Comparison of ENCODE assay signal across 17 cellular contexts in the genomic region with DNA sequence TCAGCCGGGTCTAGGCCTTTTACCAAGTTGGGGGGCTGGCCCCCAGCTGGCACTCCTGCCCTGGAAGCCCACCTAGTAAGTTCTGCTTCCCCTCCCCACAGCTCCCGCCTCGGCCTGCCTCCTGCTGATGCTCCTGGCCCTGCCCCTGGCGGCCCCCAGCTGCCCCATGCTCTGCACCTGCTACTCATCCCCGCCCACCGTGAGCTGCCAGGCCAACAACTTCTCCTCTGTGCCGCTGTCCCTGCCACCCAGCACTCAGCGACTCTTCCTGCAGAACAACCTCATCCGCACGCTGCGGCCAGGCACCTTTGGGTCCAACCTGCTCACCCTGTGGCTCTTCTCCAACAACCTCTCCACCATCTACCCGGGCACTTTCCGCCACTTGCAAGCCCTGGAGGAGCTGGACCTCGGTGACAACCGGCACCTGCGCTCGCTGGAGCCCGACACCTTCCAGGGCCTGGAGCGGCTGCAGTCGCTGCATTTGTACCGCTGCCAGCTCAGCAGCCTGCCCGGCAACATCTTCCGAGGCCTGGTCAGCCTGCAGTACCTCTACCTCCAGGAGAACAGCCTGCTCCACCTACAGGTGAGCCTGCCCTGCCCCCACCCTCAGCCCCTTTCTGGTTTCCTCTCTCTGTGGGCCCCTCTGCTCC. TPM values are rescaled to one million over a fixed set of nuclear protein-coding genes. Genes with fewer than 3 reads are reported as not detected.
DNase-seq lines count a peak whose midpoint lies in the region; ATAC-seq, FAIRE-seq and TF ChIP-seq lines count a peak whose summit lies in the region.
"Had no signal": no experiment of that assay in that cellular context is flagged by ENCODE, and none has a peak within 500 bp of the region (broad histone marks: within the 10 kb centered on the region; RNA-seq: fewer than 3 reads in every experiment).

No MANE protein-coding gene starts in this region.

- H3K79me2 ChIP-seq in H9 (ENCODE audit: insufficient read depth, low read length) (no peaks in the 10 kb centered on the region), K562 (ENCODE audit: control insufficient read depth, insufficient read depth, low read length) (no peaks in the 10 kb centered on the region)

- peaks cover 28% of the 10 kb centered on the region for H3K27me3 Mint-ChIP-seq in H9 (ENCODE audit: low read depth)

- H3K4me1 ChIP-seq in H9 (ENCODE audit: insufficient read depth, low read length) (peaks cover 14% of the 10 kb centered on the region; the same call in 1 of the 2 replicates), K562 (replicated peaks in 1 of 2; ENCODE audit: control insufficient read depth in 2 of 2, insufficient read depth in 2 of 2, low read length in 2 of 2) (peaks cover 2 to 17% of the 10 kb centered on the region in 2 experiments; a peak in 3 of 5 replicates), thyroid gland (peaks cover 0 to 5% of the 10 kb centered on the region in 2 donors)
- H3K4me1 ChIP-seq: Caco-2, SJSA1 had no signal

- no peak overlapping the region for H2BK120ac ChIP-seq in H9 (ENCODE audit: low read depth, low read length, poor library complexity, severe bottlenecking)

- H3K4me1 Mint-ChIP-seq in H9 = peaks cover 30 to 41% of the 10 kb centered on the region in 2 experiments

- no peak overlapping the region for H3K56ac ChIP-seq in H9 (ENCODE audit: insufficient read length, low read depth, low read length)

- TF ChIP-seq EP300 in K562 (IDR thresholded peaks at IDR 0.05; ENCODE audit: low read length) = no peak

- H3K4me3 ChIP-seq in K562 (no peak overlapping the region), thyroid gland (replicated peaks in 1 of 3) (no peak overlapping the region)
- H3K4me3 ChIP-seq: PC-9, SJSA1 had no signal

- no peaks in the 10 kb centered on the region for H3K23me2 ChIP-seq in H9 (ENCODE audit: insufficient read length, low read depth, low read length, poor library complexity, severe bottlenecking)

- H3K9me3 Mint-ChIP-seq in H9 = no peaks in the 10 kb centered on the region
- H3K9me3 Mint-ChIP-seq: HFFc6 had no signal

- H3K27me3 ChIP-seq in H9 (ENCODE audit: insufficient read depth, low read length) (no peaks in the 10 kb centered on the region; the same call in 1 of the 2 replicates), K562 (ENCODE audit: control insufficient read depth in 2 of 2, insufficient read depth in 2 of 2, low read length in 2 of 2) (no peaks in the 10 kb centered on the region), thyroid gland (no peaks in the 10 kb centered on the region)

- no TSS peak for BruUV-seq in K562 (replicated peaks; lab: Mats Ljungman, UMichigan)

- H2BK12ac ChIP-seq in H9 (ENCODE audit: insufficient read length, low read depth, low read length) = no peak overlapping the region

- in situ Hi-C loops in K562 (cut with MboI) = no loop called here

- peaks cover under 1% of the 10 kb centered on the region; the same call in 1 of the 3 replicates for H3K36me3 ChIP-seq in K562 (ENCODE audit: control insufficient read depth, insufficient read depth, low read length)
- peaks cover 5 to 8% of the 10 kb centered on the region in 2 donors for H3K36me3 ChIP-seq in thyroid gland
- H3K36me3 ChIP-seq: SJSA1 had no signal

- H3K18ac ChIP-seq in H9 (ENCODE audit: insufficient read length, low read depth, low read length) = no peak overlapping the region

- H3K23ac ChIP-seq in H9 (ENCODE audit: insufficient read length, low read depth, low read length) = no peak overlapping the region

- no peak overlapping the region for H4K8ac ChIP-seq in H9 (replicated peaks; ENCODE audit: insufficient read length, low read depth, low read length)

- H2BK5ac ChIP-seq in H9 (ENCODE audit: insufficient read length, low read length) = no peak overlapping the region

- no peak overlapping the region for H2BK20ac ChIP-seq in H9 (ENCODE audit: low read depth, low read length, poor library complexity, severe bottlenecking)

- H3K4me2 ChIP-seq in H9 (ENCODE audit: insufficient read depth, insufficient read length, low read length) (no peak overlapping the region), K562 (ENCODE audit: insufficient read depth, low read length) (no peak overlapping the region)
- H3K4me2 ChIP-seq: KMS-11, PC-9 had no signal

- CTCF ChIA-PET in K562 (lab: Yijun Ruan, JAX; ENCODE audit: low intra/inter-chr PET ratio) = no interaction called here

- no peaks in the 10 kb centered on the region for H3K79me1 ChIP-seq in H9 (ENCODE audit: insufficient read depth, low read depth, low read length, poor library complexity, severe bottlenecking)

- no peak overlapping the region for H3T11ph ChIP-seq in H9 (ENCODE audit: low read length)

- H3K9ac ChIP-seq in H9 (ENCODE audit: extremely low read depth, insufficient read length, low read length) (no peak overlapping the region), K562 (ENCODE audit: insufficient read depth in 1 of 2, low read depth in 2 of 2, low read length in 2 of 2) (peak overlapping the region in 1 of 2 experiments; percentile 19; a peak in 1 of 4 replicates)
- H3K9ac ChIP-seq: KMS-11 had no signal

- DNase-seq in NCI-H510A treated with DMSO at 0.1 percent for 48 hours (lab: John Stamatoyannopoulos, UW) (peak; percentile 77), NCI-H510A (lab: John Stamatoyannopoulos, UW) (no peak), H9 (peak; percentile 56), K562 (ENCODE audit: extremely low read depth in 1 of 4, low spot score in 3 of 4) (no peak), thyroid gland (peak; percentile 53), occipital lobe (lab: John Stamatoyannopoulos, UW) (no peak), T-helper 9 cell (no peak)
- DNase-seq: Caco-2; CD4-positive, CD25-positive, alpha-beta regulatory T cell; HFFc6; NCI-H2227 treated with DMSO at 0.1 percent for 48 hours; NCI-H524 treated with DMSO at 0.1 percent for 48 hours; PC-9 had no signal

- TF ChIP-seq POLR2A in K562 (conservative IDR thresholded peaks at IDR 0.05) = no peak
- TF ChIP-seq POLR2A in thyroid gland (IDR thresholded peaks at IDR 0.05) = no peak

- H3K9me3 ChIP-seq in H9 (ENCODE audit: control insufficient read depth, low read depth, low read length) (no peaks in the 10 kb centered on the region), K562 (replicated peaks; ENCODE audit: control insufficient read depth, insufficient read depth, low read depth, low read length) (no peaks in the 10 kb centered on the region), thyroid gland (no peaks in the 10 kb centered on the region)
- H3K9me3 ChIP-seq: Caco-2, SJSA1 had no signal

- H2AFZ ChIP-seq in H9 (ENCODE audit: low read length) (no peak overlapping the region), K562 (ENCODE audit: low read depth, low read length) (no peak overlapping the region)
- H2AFZ ChIP-seq: PC-9 had no signal

- peaks cover 7 to 27% (median 9%) of the 10 kb centered on the region in 3 experiments; a peak in 5 of 7 replicates for H3K36me3 Mint-ChIP-seq in H9 (ENCODE audit: insufficient read depth in 1 of 3, low read depth in 3 of 3)
- H3K36me3 Mint-ChIP-seq: CD4-positive, CD25-positive, alpha-beta regulatory T cell had no signal

- WGBS in H9 (ENCODE audit: extremely low coverage, insufficient read length, low lambda C conversion rate) = no CpG with 5 or more reads among the region's 23 CpGs
- WGBS in K562 (ENCODE audit: insufficient coverage, low coverage, missing lambda C conversion rate) = 80% methylated on average over 23 of the region's 23 CpGs
- WGBS in thyroid gland, 2 donors = 75 to 82% methylated on average over 17 to 23 of the region's 23 CpGs

- 0 out of 7 replicates have a peak overlapping the region, but pooled peaks of 1 of the 3 experiments have one; percentile 25 for H3K27ac Mint-ChIP-seq in H9
- H3K27ac Mint-ChIP-seq: B cell; CD4-positive, CD25-positive, alpha-beta regulatory T cell; HFFc6 had no signal

- H3K4ac ChIP-seq in H9 (ENCODE audit: low read depth, low read length) = no peak overlapping the region

- H2BK15ac ChIP-seq in H9 (ENCODE audit: low read depth, low read length) = no peak overlapping the region

- POLR2A ChIA-PET in K562 (lab: Yijun Ruan, JAX) = no interaction called here

- TF ChIP-seq RAD21 in K562 (CRISPR knock-in tag; conservative IDR thresholded peaks at IDR 0.05 in 1 of 2, IDR thresholded peaks at IDR 0.05 in 1 of 2) = no peak

- FAIRE-seq in K562 (lab: Jason Lieb, UNC) = no peak
- FAIRE-seq: GM12891 had no signal

- H4K5ac ChIP-seq in H9 (ENCODE audit: insufficient read length, low read depth, low read length) = no peak overlapping the region

- no peak overlapping the region for H4K91ac ChIP-seq in H9 (ENCODE audit: insufficient read length, low read depth, low read length)

- H3K14ac ChIP-seq in H9 (ENCODE audit: insufficient read depth, low read length) = peak overlapping the region; percentile 0; the same call in 1 of the 2 replicates

- H3K27ac ChIP-seq in H9 (ENCODE audit: insufficient read length, low read depth, low read length) = no peak overlapping the region
- no peak overlapping the region for H3K27ac ChIP-seq in K562 (ENCODE audit: extremely low read depth, low read depth, low read length)
- H3K27ac ChIP-seq in thyroid gland = no peak overlapping the region
- H3K27ac ChIP-seq: KMS-11, PC-9, SJSA1 had no signal

- H2AK5ac ChIP-seq in H9 (ENCODE audit: insufficient read length, low read length) = no peak overlapping the region

- H3K9me1 ChIP-seq in K562 (ENCODE audit: control insufficient read depth, insufficient read depth, low read length) = no peaks in the 10 kb centered on the region

- ATAC-seq in K562 = no peak

- TF ChIP-seq CTCF in H9 (conservative IDR thresholded peaks at IDR 0.05) = no peak
- no peak for TF ChIP-seq CTCF in K562 (IDR thresholded peaks at IDR 0.05 in 2 of 3, conservative IDR thresholded peaks at IDR 0.05 in 1 of 3; ENCODE audit: insufficient read depth in 2 of 3, low read depth in 1 of 3, low read length in 3 of 3)
- TF ChIP-seq CTCF in thyroid gland (IDR thresholded peaks at IDR 0.05) = no peak

- intact Hi-C loops in K562 (cut with micrococcal nuclease) (no loop called here), thyroid gland (cut with DNase I) (no loop called here)

- H4K20me1 ChIP-seq in H9 (ENCODE audit: control insufficient read depth, insufficient read depth, insufficient read length) = no peaks in the 10 kb centered on the region
- H4K20me1 ChIP-seq in K562 (replicated peaks; ENCODE audit: control insufficient read depth, insufficient read depth, low read length) = peaks cover 4% of the 10 kb centered on the region

- no peak overlapping the region; a peak in 1 of 5 replicates for H3K4me3 Mint-ChIP-seq in H9
- H3K4me3 Mint-ChIP-seq: B cell; CD4-positive, CD25-positive, alpha-beta regulatory T cell; HFFc6 had no signal

RNA-seq across cellular contexts. Expression of a gene that starts 7.3 kb away (rescaled TPM):
- total RNA-seq in H9 (2021) (7.0 and 7.1 TPM in 2 replicates), K562 (2014; rRNA removed) (0.29 TPM in 1 of 2 replicates, not detected in the other), K562 (2014; rRNA removed; fragmentation: Illumina TruSeq; extraction: Trizol) (not detected in 2 replicates), K562 (2015; rRNA removed; fragmentation: Illumina TruSeq; extraction: Trizol) (0.07 TPM in 1 of 2 replicates, not detected in the other), K562 (2021) (1.8 and 1.9 TPM in 2 replicates), thyroid gland (10 to 100 TPM; 11.2 to 27.6 (median 17.1) TPM), occipital lobe (0.47 TPM)
- total RNA-seq in K562 (2011; cell fraction: chromatin; rRNA removed; ENCODE audit: low replicate concordance) = not detected in 2 replicates
- total RNA-seq in K562 (2011; cell fraction: nucleolus; rRNA removed) = 0.50 and 0.53 TPM in 2 replicates
- 0.46 and 1.2 TPM in 2 replicates for total RNA-seq in K562 (2011; cell fraction: nucleoplasm; rRNA removed)
- polyA plus RNA-seq in K562 (2011; rRNA removed) (0.06 and 0.30 TPM in 2 replicates), K562 (2014; fragmentation: Illumina TruSeq; extraction: Trizol) (0.34 and 1.1 TPM in 2 replicates), K562 (2014; fragmentation: Nextera tagmentation; extraction: Ambion mirVana) (not detected), K562 (2014; rRNA removed) (0.69 and 0.82 TPM in 2 replicates)
- polyA plus RNA-seq in K562 (2011; cell fraction: cytosol; rRNA removed) = 0.07 and 0.21 TPM in 2 replicates
- polyA plus RNA-seq in K562 (2011; cell fraction: nucleus; rRNA removed) = 0.25 and 0.47 TPM in 2 replicates
- 1.5 and 5.3 TPM in 2 replicates for polyA plus RNA-seq in K562 (2012)
- not detected in 2 replicates for polyA minus RNA-seq in K562 (2011; rRNA and poly(A)+ RNA removed)
- not detected in 2 replicates for polyA minus RNA-seq in K562 (2011; cell fraction: cytosol; rRNA and poly(A)+ RNA removed)
- polyA minus RNA-seq in K562 (2011; cell fraction: nucleus; rRNA and poly(A)+ RNA removed) = 0.54 TPM in 1 of 2 replicates, not detected in the other
- total RNA-seq: CD4-positive, CD25-positive, alpha-beta regulatory T cell; SJSA1 had no signal

RNA-seq across cellular contexts. Expression of a gene that starts 40.7 kb away (rescaled TPM):
- total RNA-seq in H9 (2021) (21.4 and 21.9 TPM in 2 replicates), K562 (2014; rRNA removed) (98.9 and 141 TPM in 2 replicates), K562 (2014; rRNA removed; fragmentation: Illumina TruSeq; extraction: Trizol) (120 and 132 TPM in 2 replicates), K562 (2015; rRNA removed; fragmentation: Illumina TruSeq; extraction: Trizol) (135 and 143 TPM in 2 replicates), K562 (2021) (254 and 257 TPM in 2 replicates), thyroid gland (100 to 1,000 TPM; 124 to 321 (median 218) TPM), occipital lobe (8.7 TPM)
- total RNA-seq in K562 (2011; cell fraction: chromatin; rRNA removed; ENCODE audit: low replicate concordance) = 241 and 427 TPM in 2 replicates
- 393 and 402 TPM in 2 replicates for total RNA-seq in K562 (2011; cell fraction: nucleolus; rRNA removed)
- 340 and 369 TPM in 2 replicates for total RNA-seq in K562 (2011; cell fraction: nucleoplasm; rRNA removed)
- polyA plus RNA-seq in K562 (2011; rRNA removed) (141 and 235 TPM in 2 replicates), K562 (2014; fragmentation: Illumina TruSeq; extraction: Trizol) (244 and 281 TPM in 2 replicates), K562 (2014; fragmentation: Nextera tagmentation; extraction: Ambion mirVana) (100 to 1,000 TPM in 1 of 2 experiments, 10 to 100 TPM in 1; 63.7 to 216 TPM), K562 (2014; rRNA removed) (139 and 160 TPM in 2 replicates)
- 358 and 452 TPM in 2 replicates for polyA plus RNA-seq in K562 (2011; cell fraction: cytosol; rRNA removed)
- 327 and 364 TPM in 2 replicates for polyA plus RNA-seq in K562 (2011; cell fraction: nucleus; rRNA removed)
- polyA plus RNA-seq in K562 (2012) = 192 and 193 TPM in 2 replicates
- 162 and 237 TPM in 2 replicates for polyA minus RNA-seq in K562 (2011; rRNA and poly(A)+ RNA removed)
- polyA minus RNA-seq in K562 (2011; cell fraction: cytosol; rRNA and poly(A)+ RNA removed) = 86.6 and 143 TPM in 2 replicates
- 116 and 125 TPM in 2 replicates for polyA minus RNA-seq in K562 (2011; cell fraction: nucleus; rRNA and poly(A)+ RNA removed)
- total RNA-seq: Caco-2 had no signal

RNA-seq across cellular contexts. Expression of a gene that starts 47.9 kb away (rescaled TPM):
- 16.3 and 17.0 TPM in 2 replicates for total RNA-seq in H9 (2021)
- total RNA-seq in K562 (2011; cell fraction: chromatin; rRNA removed; ENCODE audit: low replicate concordance) = 70.0 and 187 TPM in 2 replicates
- total RNA-seq in K562 (2011; cell fraction: nucleolus; rRNA removed) = 140 and 142 TPM in 2 replicates
- 97.5 and 106 TPM in 2 replicates for total RNA-seq in K562 (2011; cell fraction: nucleoplasm; rRNA removed)
- 32.0 and 36.4 TPM in 2 replicates for total RNA-seq in K562 (2014; rRNA removed)
- total RNA-seq in K562 (2014; rRNA removed; fragmentation: Illumina TruSeq; extraction: Trizol) = 14.8 and 17.3 TPM in 2 replicates
- total RNA-seq in K562 (2015; rRNA removed; fragmentation: Illumina TruSeq; extraction: Trizol) = 16.1 and 17.8 TPM in 2 replicates
- 41.8 and 42.9 TPM in 2 replicates for total RNA-seq in K562 (2021)
- polyA plus RNA-seq in K562 (2011; rRNA removed) = 24.6 and 30.6 TPM in 2 replicates
- polyA plus RNA-seq in K562 (2011; cell fraction: cytosol; rRNA removed) = 32.9 and 51.5 TPM in 2 replicates
- polyA plus RNA-seq in K562 (2011; cell fraction: nucleus; rRNA removed) = 72.6 and 94.2 TPM in 2 replicates
- polyA plus RNA-seq in K562 (2012) = 24.9 and 86.3 TPM in 2 replicates
- 33.4 and 37.3 TPM in 2 replicates for polyA plus RNA-seq in K562 (2014; fragmentation: Illumina TruSeq; extraction: Trizol)
- polyA plus RNA-seq in K562 (2014; fragmentation: Nextera tagmentation; extraction: Ambion mirVana) = 1 to 10 TPM; 2.6 to 3.8 TPM
- 29.9 and 30.6 TPM in 2 replicates for polyA plus RNA-seq in K562 (2014; rRNA removed)
- polyA minus RNA-seq in K562 (2011; rRNA and poly(A)+ RNA removed) = 23.7 and 32.9 TPM in 2 replicates
- polyA minus RNA-seq in K562 (2011; cell fraction: cytosol; rRNA and poly(A)+ RNA removed) = 24.3 and 29.1 TPM in 2 replicates
- 38.5 and 48.2 TPM in 2 replicates for polyA minus RNA-seq in K562 (2011; cell fraction: nucleus; rRNA and poly(A)+ RNA removed)
- 10 to 100 TPM; 20.3 to 64.1 (median 28.8) TPM for total RNA-seq in thyroid gland
- total RNA-seq in occipital lobe = 0.94 TPM

Comparison
In these comparisons a context has a peak if more than half of its experiments do, and no peak if none do; other contexts are left out.
1. DNase-seq: peak in NCI-H510A treated with DMSO at 0.1 percent for 48 hours (single experiment), H9 (single experiment) and thyroid gland (2 of 2); none in NCI-H510A (single experiment), K562 (0 of 4), occipital lobe (single experiment) and T-helper 9 cell (single experiment).